In genomic region chr5:59328801-59329296, GRCh38 we compare ENCODE assay signal across 15 cellular contexts.
DNase-seq lines count a peak whose midpoint lies in the region; ATAC-seq and TF ChIP-seq lines count a peak whose summit lies in the region.
"Had no signal": no experiment of that assay in that cellular context is flagged by ENCODE, and none has a peak within 500 bp of the region (broad histone marks: within the 10 kb centered on the region; RNA-seq: fewer than 3 reads in every experiment).

No MANE protein-coding gene starts in this region.

- DNase-seq in H9 (no peak), NCI-H446 treated with DMSO at 0.1 percent for 48 hours (lab: John Stamatoyannopoulos, UW) (peak; percentile 85), fibroblast of pulmonary artery (ENCODE audit: low read depth) (peak; percentile 68), non-pigmented ciliary epithelial cell (ENCODE audit: low read depth) (peak; percentile 55), osteocyte (ENCODE audit: extremely low spot score, unreplicated experiment) (no peak), T-helper 17 cell (no peak)
- no peak for DNase-seq in naive thymus-derived CD4-positive, alpha-beta T cell
- DNase-seq: activated B cell treated with CpG ODN at 0.5 μM for 24 hours; activated effector memory CD4-positive, alpha-beta T cell treated with Interleukin-2 at 50 U/mL for 16 hours; effector CD8-positive, alpha-beta T cell; lower lobe of right lung; small intestine had no signal

- no peak overlapping the region for H2BK15ac ChIP-seq in H9 (ENCODE audit: low read depth, low read length)

- no peaks in the 10 kb centered on the region for H3K9me3 ChIP-seq in H9 (ENCODE audit: control insufficient read depth, low read depth, low read length)
- no peaks in the 10 kb centered on the region for H3K9me3 ChIP-seq in naive thymus-derived CD4-positive, alpha-beta T cell (ENCODE audit: control insufficient read depth in 2 of 3, low read length in 3 of 3)
- H3K9me3 ChIP-seq in T-helper 17 cell (ENCODE audit: control insufficient read depth, low read length, poor library complexity, severe bottlenecking) = no peaks in the 10 kb centered on the region
- H3K9me3 ChIP-seq: lower lobe of right lung had no signal

- H3K9ac ChIP-seq in H9 (ENCODE audit: extremely low read depth, insufficient read length, low read length) = no peak overlapping the region

- WGBS in H9 (ENCODE audit: extremely low coverage, insufficient read length, low lambda C conversion rate) = no CpG with 5 or more reads among the region's 6 CpGs

- H3K36me3 Mint-ChIP-seq in H9 (ENCODE audit: insufficient read depth in 1 of 3, low read depth in 3 of 3) = no peaks in the 10 kb centered on the region
- no peaks in the 10 kb centered on the region for H3K36me3 Mint-ChIP-seq in osteocyte (ENCODE audit: unreplicated experiment)
- no peaks in the 10 kb centered on the region for H3K36me3 Mint-ChIP-seq in naive thymus-derived CD4-positive, alpha-beta T cell
- H3K36me3 Mint-ChIP-seq in T-helper 17 cell (ENCODE audit: low read depth) = no peaks in the 10 kb centered on the region
- H3K36me3 Mint-ChIP-seq: stimulated activated memory B cell treated with anti-CD40 and anti-IgM and Interleukin-4, amounts not matched to agents 10 μg/mL and 1 μg/mL and 100 μg/mL, for 72 hours had no signal

- H4K8ac ChIP-seq in H9 (replicated peaks; ENCODE audit: insufficient read length, low read depth, low read length) = no peak overlapping the region

- intact Hi-C loops in naive thymus-derived CD4-positive, alpha-beta T cell (cut with micrococcal nuclease) = no loop called here

- POLR2A ChIA-PET in naive thymus-derived CD4-positive, alpha-beta T cell (lab: Charles Lee) = no interaction called here

- no peak overlapping the region for H3K23ac ChIP-seq in H9 (ENCODE audit: insufficient read length, low read depth, low read length)

- H3K4me3 Mint-ChIP-seq in H9 (no peak overlapping the region), osteocyte (ENCODE audit: unreplicated experiment) (no peak overlapping the region), T-helper 17 cell (no peak overlapping the region)
- H3K4me3 Mint-ChIP-seq in naive thymus-derived CD4-positive, alpha-beta T cell = no peak overlapping the region
- H3K4me3 Mint-ChIP-seq: activated B cell treated with CpG ODN at 0.5 μM for 24 hours; stimulated activated memory B cell treated with anti-CD40 and anti-IgM and Interleukin-4, amounts not matched to agents 10 μg/mL and 1 μg/mL and 100 μg/mL, for 72 hours had no signal

- H3K4me2 ChIP-seq in H9 (ENCODE audit: insufficient read depth, insufficient read length, low read length) = no peak overlapping the region

- H3K79me1 ChIP-seq in H9 (ENCODE audit: insufficient read depth, low read depth, low read length, poor library complexity, severe bottlenecking) = no peaks in the 10 kb centered on the region

- TF ChIP-seq CTCF in H9 (conservative IDR thresholded peaks at IDR 0.05) (no peak), fibroblast of pulmonary artery (IDR thresholded peaks at IDR 0.05; ENCODE audit: low read length, missing control alignments) (no peak), osteocyte (IDR thresholded peaks at IDR 0.05) (no peak)

- H3K14ac ChIP-seq in H9 (ENCODE audit: insufficient read depth, low read length) = no peak overlapping the region; the same call in 1 of the 2 replicates

- peak overlapping the region; percentile 92 for H4K5ac ChIP-seq in H9 (ENCODE audit: insufficient read length, low read depth, low read length)

- H3K36me3 ChIP-seq in naive thymus-derived CD4-positive, alpha-beta T cell (ENCODE audit: control insufficient read depth in 2 of 3, insufficient read depth in 3 of 3, low read length in 3 of 3) = no peaks in the 10 kb centered on the region
- H3K36me3 ChIP-seq: lower lobe of right lung had no signal

- no peak overlapping the region for H2BK12ac ChIP-seq in H9 (ENCODE audit: insufficient read length, low read depth, low read length)

- H3K27ac ChIP-seq in H9 (ENCODE audit: insufficient read length, low read depth, low read length) = no peak overlapping the region
- H3K27ac ChIP-seq in naive thymus-derived CD4-positive, alpha-beta T cell (ENCODE audit: low read depth, low read length) = no peak overlapping the region
- H3K27ac ChIP-seq: lower lobe of right lung had no signal

- CTCF ChIA-PET in naive thymus-derived CD4-positive, alpha-beta T cell (lab: Charles Lee) = no interaction called here

- no peak overlapping the region for H4K91ac ChIP-seq in H9 (ENCODE audit: insufficient read length, low read depth, low read length)

- H3K9me3 Mint-ChIP-seq in H9 (no peaks in the 10 kb centered on the region), osteocyte (ENCODE audit: unreplicated experiment) (no peaks in the 10 kb centered on the region)
- H3K9me3 Mint-ChIP-seq in naive thymus-derived CD4-positive, alpha-beta T cell = no peaks in the 10 kb centered on the region
- H3K9me3 Mint-ChIP-seq: activated B cell treated with CpG ODN at 0.5 μM for 24 hours; stimulated activated memory B cell treated with anti-CD40 and anti-IgM and Interleukin-4, amounts not matched to agents 10 μg/mL and 1 μg/mL and 100 μg/mL, for 72 hours had no signal

- H3K4me1 ChIP-seq in H9 (ENCODE audit: insufficient read depth, low read length) = no peaks in the 10 kb centered on the region
- no peaks in the 10 kb centered on the region for H3K4me1 ChIP-seq in naive thymus-derived CD4-positive, alpha-beta T cell (ENCODE audit: control insufficient read depth in 2 of 2, insufficient read depth in 2 of 2, low read length in 2 of 2)
- H3K4me1 ChIP-seq: lower lobe of right lung had no signal

- H3K27me3 ChIP-seq in H9 (ENCODE audit: insufficient read depth, low read length) = no peaks in the 10 kb centered on the region
- no peaks in the 10 kb centered on the region for H3K27me3 ChIP-seq in naive thymus-derived CD4-positive, alpha-beta T cell (ENCODE audit: control insufficient read depth in 2 of 2, insufficient read depth in 2 of 2, low read length in 2 of 2)

- H3K56ac ChIP-seq in H9 (ENCODE audit: insufficient read length, low read depth, low read length) = no peak overlapping the region

- no peaks in the 10 kb centered on the region for H3K4me1 Mint-ChIP-seq in H9
- peaks cover 11% of the 10 kb centered on the region for H3K4me1 Mint-ChIP-seq in osteocyte (ENCODE audit: unreplicated experiment)
- H3K4me1 Mint-ChIP-seq in naive thymus-derived CD4-positive, alpha-beta T cell = no peaks in the 10 kb centered on the region
- H3K4me1 Mint-ChIP-seq in T-helper 17 cell = no peaks in the 10 kb centered on the region
- H3K4me1 Mint-ChIP-seq: activated B cell treated with CpG ODN at 0.5 μM for 24 hours; stimulated activated memory B cell treated with anti-CD40 and anti-IgM and Interleukin-4, amounts not matched to agents 10 μg/mL and 1 μg/mL and 100 μg/mL, for 72 hours had no signal

- H2BK5ac ChIP-seq in H9 (ENCODE audit: insufficient read length, low read length) = no peak overlapping the region

- no peak overlapping the region for H2AFZ ChIP-seq in H9 (ENCODE audit: low read length)

- no peak overlapping the region for H3K4me3 ChIP-seq in fibroblast of pulmonary artery (replicated peaks; ENCODE audit: low read depth, low read length)
- no peak overlapping the region for H3K4me3 ChIP-seq in naive thymus-derived CD4-positive, alpha-beta T cell (ENCODE audit: low read length)
- H3K4me3 ChIP-seq: K562, lower lobe of right lung had no signal

- ATAC-seq in GM21529 (IDR thresholded peaks at IDR 0.05; ENCODE audit: unreplicated experiment) (no peak), T-helper 17 cell (no peak)
- no peak for ATAC-seq in naive thymus-derived CD4-positive, alpha-beta T cell
- ATAC-seq: K562; stimulated activated memory B cell treated with anti-CD40 and anti-IgM and Interleukin-4, amounts not matched to agents 10 μg/mL and 1 μg/mL and 100 μg/mL, for 72 hours had no signal

- no peaks in the 10 kb centered on the region for H3K79me2 ChIP-seq in H9 (ENCODE audit: insufficient read depth, low read length)

- no peak overlapping the region for H3K4ac ChIP-seq in H9 (ENCODE audit: low read depth, low read length)

- H3T11ph ChIP-seq in H9 (ENCODE audit: low read length) = no peak overlapping the region

- no peaks in the 10 kb centered on the region for H3K23me2 ChIP-seq in H9 (ENCODE audit: insufficient read length, low read depth, low read length, poor library complexity, severe bottlenecking)

- H3K27ac Mint-ChIP-seq in H9 = no peak overlapping the region
- no peak overlapping the region for H3K27ac Mint-ChIP-seq in osteocyte (ENCODE audit: unreplicated experiment)
- no peak overlapping the region for H3K27ac Mint-ChIP-seq in naive thymus-derived CD4-positive, alpha-beta T cell
- H3K27ac Mint-ChIP-seq in T-helper 17 cell = no peak overlapping the region
- H3K27ac Mint-ChIP-seq: activated B cell treated with CpG ODN at 0.5 μM for 24 hours; stimulated activated memory B cell treated with anti-CD40 and anti-IgM and Interleukin-4, amounts not matched to agents 10 μg/mL and 1 μg/mL and 100 μg/mL, for 72 hours had no signal

- no peak overlapping the region for H2BK120ac ChIP-seq in H9 (ENCODE audit: low read depth, low read length, poor library complexity, severe bottlenecking)

- no peak overlapping the region for H3K18ac ChIP-seq in H9 (ENCODE audit: insufficient read length, low read depth, low read length)

- no peaks in the 10 kb centered on the region for H4K20me1 ChIP-seq in H9 (ENCODE audit: control insufficient read depth, insufficient read depth, insufficient read length)

- H2BK20ac ChIP-seq in H9 (ENCODE audit: low read depth, low read length, poor library complexity, severe bottlenecking) = no peak overlapping the region

- H2AK5ac ChIP-seq in H9 (ENCODE audit: insufficient read length, low read length) = no peak overlapping the region

- no peaks in the 10 kb centered on the region for H3K27me3 Mint-ChIP-seq in H9 (ENCODE audit: low read depth)
- no peaks in the 10 kb centered on the region for H3K27me3 Mint-ChIP-seq in osteocyte (ENCODE audit: unreplicated experiment)
- H3K27me3 Mint-ChIP-seq in naive thymus-derived CD4-positive, alpha-beta T cell = peaks cover 0 to 24% (median 6%) of the 10 kb centered on the region in 5 donors
- H3K27me3 Mint-ChIP-seq in T-helper 17 cell = peaks cover 9% of the 10 kb centered on the region
- H3K27me3 Mint-ChIP-seq: activated B cell treated with CpG ODN at 0.5 μM for 24 hours; stimulated activated memory B cell treated with anti-CD40 and anti-IgM and Interleukin-4, amounts not matched to agents 10 μg/mL and 1 μg/mL and 100 μg/mL, for 72 hours had no signal

Comparison
In these comparisons a context has a peak if more than half of its experiments do, and no peak if none do; other contexts are left out.
1. DNase-seq: peak in NCI-H446 treated with DMSO at 0.1 percent for 48 hours (single experiment), fibroblast of pulmonary artery (single experiment) and non-pigmented ciliary epithelial cell (single experiment); none in H9 (single experiment), osteocyte (single experiment), naive thymus-derived CD4-positive, alpha-beta T cell (0 of 9) and T-helper 17 cell (0 of 3).